ENCODE assay signal across 20 cellular contexts in the genomic region with DNA sequence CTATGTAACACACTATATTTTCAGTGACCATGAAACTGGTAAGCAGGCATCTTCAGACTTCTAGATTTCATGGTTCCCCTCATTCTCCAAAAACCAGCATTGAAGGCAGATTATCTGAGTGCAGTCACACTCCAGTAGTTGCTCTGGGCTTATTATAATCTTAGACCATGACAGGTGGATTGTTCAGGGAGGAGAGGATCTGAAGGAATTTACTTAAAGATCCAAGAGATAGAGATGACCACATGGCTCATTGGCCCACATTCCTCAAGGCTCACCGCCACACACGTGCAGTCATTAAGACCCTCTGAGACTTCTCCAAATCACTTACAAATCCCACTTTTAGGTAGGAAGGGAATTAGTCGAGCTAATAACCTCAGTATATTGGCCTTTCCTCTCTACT.
"Had no signal": no experiment of that assay in that cellular context is flagged by ENCODE, and none has a peak within 500 bp of the region (broad histone marks: within the 10 kb centered on the region; RNA-seq: fewer than 3 reads in every experiment).

No MANE protein-coding gene starts in this region.

- H3K36me3 Mint-ChIP-seq: neural progenitor cell had no signal

- H3K9me3 Mint-ChIP-seq: stimulated activated effector memory CD8-positive, alpha-beta T cell treated with anti-CD3 and anti-CD28 coated beads, Interleukin-12 subunit alpha, Interleukin-12 subunit beta, amount 100 ng/mL, for 72 hours; stimulated activated naive CD8-positive, alpha-beta T cell treated with anti-CD3 and anti-CD28 coated beads, Interleukin-15, Interleukin-2, amounts not matched to agents 100 ng/mL and 50 ng/mL, for 24 hours had no signal

- ATAC-seq: esophagus mucosa; gastrocnemius medialis; heart right ventricle; left lung; lower lobe of right lung; stimulated activated effector memory CD8-positive, alpha-beta T cell treated with anti-CD3 and anti-CD28 coated beads, Interleukin-12 subunit alpha, Interleukin-12 subunit beta, amount 100 ng/mL, for 72 hours had no signal

- H3K27ac Mint-ChIP-seq: neural progenitor cell; stimulated activated effector memory CD8-positive, alpha-beta T cell treated with anti-CD3 and anti-CD28 coated beads, Interleukin-12 subunit alpha, Interleukin-12 subunit beta, amount 100 ng/mL, for 72 hours; stimulated activated naive CD8-positive, alpha-beta T cell treated with anti-CD3 and anti-CD28 coated beads, Interleukin-15, Interleukin-2, amounts not matched to agents 100 ng/mL and 50 ng/mL, for 24 hours had no signal

- H3K4me3 Mint-ChIP-seq: naive B cell; neural progenitor cell; stimulated activated effector memory CD8-positive, alpha-beta T cell treated with anti-CD3 and anti-CD28 coated beads, Interleukin-12 subunit alpha, Interleukin-12 subunit beta, amount 100 ng/mL, for 72 hours; stimulated activated naive CD8-positive, alpha-beta T cell treated with anti-CD3 and anti-CD28 coated beads, Interleukin-15, Interleukin-2, amounts not matched to agents 100 ng/mL and 50 ng/mL, for 24 hours had no signal

- H3K27me3 Mint-ChIP-seq: naive B cell; stimulated activated naive CD8-positive, alpha-beta T cell treated with anti-CD3 and anti-CD28 coated beads, Interleukin-15, Interleukin-2, amounts not matched to agents 100 ng/mL and 50 ng/mL, for 24 hours had no signal

- H3K4me1 Mint-ChIP-seq: neural progenitor cell; stimulated activated effector memory CD8-positive, alpha-beta T cell treated with anti-CD3 and anti-CD28 coated beads, Interleukin-12 subunit alpha, Interleukin-12 subunit beta, amount 100 ng/mL, for 72 hours had no signal

- H3K27ac ChIP-seq: left lung, lower lobe of right lung, neural progenitor cell, ovary, right atrium auricular region, tibial artery, upper lobe of left lung, uterus had no signal

- DNase-seq: effector memory CD4-positive, alpha-beta T cell; gastrocnemius medialis; heart right ventricle; hypothalamus; left lung; lower lobe of right lung; mesendoderm; naive B cell; nucleus accumbens; ovary; stimulated activated CD4-positive, alpha-beta T cell treated with anti-CD3 and anti-CD28 coated beads, Interleukin-4, amount 100 ng/mL, for 1 hour; stimulated activated CD8-positive, alpha-beta memory T cell treated with anti-CD3 and anti-CD28 coated beads, Interleukin-4, amount 100 ng/mL, for 48 hours; tibial artery; upper lobe of left lung; uterus had no signal
